27 cellular contexts compared by ENCODE assay signal in genomic region chr10:127463548-127463947, GRCh38.
"Had no signal": no experiment of that assay in that cellular context is flagged by ENCODE, and none has a peak within 500 bp of the region (broad histone marks: within the 10 kb centered on the region; RNA-seq: fewer than 3 reads in every experiment).

No MANE protein-coding gene starts in this region.

- DNase-seq: naive thymus-derived CD4-positive, alpha-beta T cell; natural killer cell; occipital lobe; ovary; posterior cingulate gyrus; psoas muscle; right lobe of liver; sigmoid colon; small intestine; stimulated activated CD4-positive, alpha-beta T cell treated with anti-CD3 and anti-CD28 coated beads, Interleukin-15, amount 100 ng/mL, for 24 hours; stimulated activated CD4-positive, alpha-beta T cell treated with anti-CD3 and anti-CD28 coated beads, Interleukin-2, amount 100 ng/mL, for 24 hours; stimulated activated CD4-positive, alpha-beta T cell treated with anti-CD3 and anti-CD28 coated beads, Interleukin-2, amount 100 ng/mL, for 48 hours; stimulated activated CD4-positive, alpha-beta T cell treated with anti-CD3 and anti-CD28 coated beads, Interleukin-4, amount 100 ng/mL, for 24 hours; stimulated activated naive B cell treated with anti-CD40 and anti-IgM and Interleukin-4, amounts not matched to agents 10 μg/mL and 1 μg/mL and 100 μg/mL, for 72 hours; stimulated activated naive CD4-positive, alpha-beta T cell treated with Interleukin-2 at 50 U/mL for 16 hours; stomach; tibial artery; transverse colon; upper lobe of right lung; uterus had no signal

- H3K36me3 Mint-ChIP-seq: naive thymus-derived CD4-positive, alpha-beta T cell; natural killer cell; stimulated activated effector memory CD8-positive, alpha-beta T cell treated with anti-CD3 and anti-CD28 coated beads, Interleukin-12 subunit alpha, Interleukin-12 subunit beta, amount 100 ng/mL, for 72 hours; stimulated activated naive B cell treated with anti-CD40 and anti-IgM and Interleukin-4, amounts not matched to agents 10 μg/mL and 1 μg/mL and 100 μg/mL, for 72 hours; type B pancreatic cell had no signal

- H3K9me3 Mint-ChIP-seq: natural killer cell, type B pancreatic cell had no signal

- H3K4me3 ChIP-seq: ovary, psoas muscle, right lobe of liver, sigmoid colon, stomach, testis, tibial artery, transverse colon, upper lobe of right lung, uterus had no signal

- ATAC-seq: naive thymus-derived CD4-positive, alpha-beta T cell; natural killer cell; psoas muscle; stimulated activated effector memory CD8-positive, alpha-beta T cell treated with anti-CD3 and anti-CD28 coated beads, Interleukin-12 subunit alpha, Interleukin-12 subunit beta, amount 100 ng/mL, for 72 hours; stimulated activated naive B cell treated with anti-CD40 and anti-IgM and Interleukin-4, amounts not matched to agents 10 μg/mL and 1 μg/mL and 100 μg/mL, for 72 hours; upper lobe of right lung had no signal

- H3K27me3 Mint-ChIP-seq: stimulated activated naive CD8-positive, alpha-beta T cell treated with anti-CD3 and anti-CD28 coated beads, Interleukin-15, Interleukin-2, amounts not matched to agents 100 ng/mL and 50 ng/mL, for 24 hours had no signal

- H3K27ac ChIP-seq: ovary, parathyroid adenoma, psoas muscle, right lobe of liver, sigmoid colon, stomach, testis, tibial artery, transverse colon, upper lobe of right lung, uterus had no signal

- H3K4me1 ChIP-seq: parathyroid adenoma, psoas muscle, right lobe of liver, sigmoid colon, stomach, testis, tibial artery, transverse colon, upper lobe of right lung, uterus had no signal

- H3K4me3 Mint-ChIP-seq: naive thymus-derived CD4-positive, alpha-beta T cell; natural killer cell; nephron; stimulated activated effector memory CD8-positive, alpha-beta T cell treated with anti-CD3 and anti-CD28 coated beads, Interleukin-12 subunit alpha, Interleukin-12 subunit beta, amount 100 ng/mL, for 72 hours; stimulated activated naive B cell treated with anti-CD40 and anti-IgM and Interleukin-4, amounts not matched to agents 10 μg/mL and 1 μg/mL and 100 μg/mL, for 72 hours; stimulated activated naive CD8-positive, alpha-beta T cell treated with anti-CD3 and anti-CD28 coated beads, Interleukin-15, Interleukin-2, amounts not matched to agents 100 ng/mL and 50 ng/mL, for 24 hours; type B pancreatic cell had no signal

- H3K27me3 ChIP-seq: ovary, right lobe of liver, sigmoid colon, stomach, testis, transverse colon, upper lobe of right lung, uterus had no signal

- H3K9me3 ChIP-seq: ovary, psoas muscle, right lobe of liver, testis, upper lobe of right lung, uterus had no signal

- H3K4me1 Mint-ChIP-seq: naive thymus-derived CD4-positive, alpha-beta T cell; natural killer cell; nephron; stimulated activated effector memory CD8-positive, alpha-beta T cell treated with anti-CD3 and anti-CD28 coated beads, Interleukin-12 subunit alpha, Interleukin-12 subunit beta, amount 100 ng/mL, for 72 hours; stimulated activated naive B cell treated with anti-CD40 and anti-IgM and Interleukin-4, amounts not matched to agents 10 μg/mL and 1 μg/mL and 100 μg/mL, for 72 hours had no signal

- H3K27ac Mint-ChIP-seq: natural killer cell; nephron; progenitor cell of endocrine pancreas; stimulated activated effector memory CD8-positive, alpha-beta T cell treated with anti-CD3 and anti-CD28 coated beads, Interleukin-12 subunit alpha, Interleukin-12 subunit beta, amount 100 ng/mL, for 72 hours; stimulated activated naive B cell treated with anti-CD40 and anti-IgM and Interleukin-4, amounts not matched to agents 10 μg/mL and 1 μg/mL and 100 μg/mL, for 72 hours; stimulated activated naive CD8-positive, alpha-beta T cell treated with anti-CD3 and anti-CD28 coated beads, Interleukin-15, Interleukin-2, amounts not matched to agents 100 ng/mL and 50 ng/mL, for 24 hours; type B pancreatic cell had no signal

- H3K36me3 ChIP-seq: ovary, right lobe of liver, sigmoid colon, stomach, tibial artery, transverse colon, upper lobe of right lung, uterus had no signal
